Comparison of ENCODE assay signal across 1 cellular context in genomic region chr7:148932-149855, GRCh38.
TF ChIP-seq lines count a peak whose summit lies in the region.

No MANE protein-coding gene starts in this region.

TF ChIP-seq in HepG2, 621 proteins besides CTCF, POLR2A, EP300 and RAD21 (continued from another document):
- TF ChIP-seq ZNF597 (CRISPR knock-in tag; IDR thresholded peaks at IDR 0.05) (no peak), SKIL (CRISPR knock-in tag; IDR thresholded peaks at IDR 0.05; ENCODE audit: borderline replicate concordance) (no peak), HOXA3 (CRISPR knock-in tag; IDR thresholded peaks at IDR 0.05) (peak; percentile 59; the same call in 1 of the 2 replicates), ZNF569 (CRISPR knock-in tag; IDR thresholded peaks at IDR 0.05; ENCODE audit: borderline replicate concordance) (no peak), KAT8 (CRISPR knock-in tag; IDR thresholded peaks at IDR 0.05) (0 out of 2 replicates have a peak, but pooled peaks have one; percentile 17), ZFP37 (CRISPR knock-in tag; IDR thresholded peaks at IDR 0.05; ENCODE audit: borderline replicate concordance) (no peak), ZNF460 (CRISPR knock-in tag; IDR thresholded peaks at IDR 0.05; ENCODE audit: borderline replicate concordance) (no peak), LRRFIP1 (CRISPR knock-in tag; conservative IDR thresholded peaks at IDR 0.05) (no peak), KLF9 (CRISPR knock-in tag; IDR thresholded peaks at IDR 0.05; ENCODE audit: low read depth) (no peak), CEBPB (IDR thresholded peaks at IDR 0.05; ENCODE audit: borderline replicate concordance, low read depth, low read length) (peak; percentile 38), SUZ12 (IDR thresholded peaks at IDR 0.05; ENCODE audit: low read depth, low read length) (no peak), ZNF34 (CRISPR knock-in tag; IDR thresholded peaks at IDR 0.05; ENCODE audit: borderline replicate concordance) (no peak), HNRNPLL (IDR thresholded peaks at IDR 0.05; ENCODE audit: low read depth, low read length, poor library complexity, severe bottlenecking) (peak; percentile 46), RBFOX2 (IDR thresholded peaks at IDR 0.05; ENCODE audit: low read depth, low read length) (peak; percentile 65), SPEN (CRISPR knock-in tag; IDR thresholded peaks at IDR 0.05; ENCODE audit: low read depth) (0 out of 2 replicates have a peak, but pooled peaks have one; percentile 27), THAP11 (CRISPR knock-in tag; IDR thresholded peaks at IDR 0.05) (peak; percentile 74), PHF20 (CRISPR knock-in tag; IDR thresholded peaks at IDR 0.05) (peak; percentile 47; the same call in 1 of the 2 replicates), POGZ (CRISPR knock-in tag; IDR thresholded peaks at IDR 0.05) (peak; percentile 31; the same call in 1 of the 2 replicates), ZNF687 (CRISPR knock-in tag; IDR thresholded peaks at IDR 0.05) (peak; percentile 47; the same call in 1 of the 2 replicates)
